ENCODE assay signal across 8 cellular contexts in the genomic region with DNA sequence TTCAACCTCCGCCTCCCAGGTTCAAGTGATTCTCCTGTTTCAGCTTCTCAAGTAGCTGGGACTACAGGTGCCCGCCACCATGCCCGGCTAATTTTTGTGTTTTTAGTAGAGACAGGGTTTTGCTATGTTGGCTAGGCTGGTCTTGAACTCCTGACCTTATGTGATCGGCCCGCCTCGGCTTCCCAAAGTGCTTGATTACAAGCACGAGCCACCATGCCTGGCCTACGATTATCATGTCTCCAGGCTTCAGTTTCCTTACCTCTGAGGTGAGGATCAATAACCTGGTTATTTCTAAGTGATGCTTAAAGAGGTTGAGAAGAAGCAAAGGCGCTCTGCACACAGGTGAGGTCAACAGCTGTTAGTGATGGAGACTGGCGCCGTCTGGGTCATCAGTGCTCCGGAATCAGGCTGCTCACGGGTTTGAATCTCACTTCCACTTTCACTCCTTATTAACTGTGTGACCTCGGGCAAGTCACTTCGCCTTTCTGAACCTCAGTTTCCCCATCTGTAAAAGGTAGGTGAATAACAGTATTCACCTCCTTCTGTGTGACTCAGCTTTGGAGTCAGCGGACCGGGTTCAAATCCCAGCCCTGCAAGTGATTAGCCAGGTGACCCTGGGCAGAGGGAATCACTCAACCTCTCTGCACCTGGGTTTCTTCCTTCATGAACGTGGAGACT. TPM values are rescaled to one million over a fixed set of nuclear protein-coding genes. Genes with fewer than 3 reads are reported as not detected.
DNase-seq lines count a peak whose midpoint lies in the region; ATAC-seq and TF ChIP-seq lines count a peak whose summit lies in the region.

No MANE protein-coding gene starts in this region.

- H3K27ac Mint-ChIP-seq in progenitor cell of endocrine pancreas: peak overlapping the region; percentile 80

- TF ChIP-seq CTCF in progenitor cell of endocrine pancreas (IDR thresholded peaks at IDR 0.05; ENCODE audit: unreplicated experiment): no peak

- no peaks in the 10 kb centered on the region for H3K27me3 Mint-ChIP-seq in progenitor cell of endocrine pancreas

- H3K27ac ChIP-seq in BLaER1 (peak overlapping the region; percentile 97; the same call in 1 of the 2 replicates), esophagus (ENCODE audit: low read depth in 2 of 2, low read length in 1 of 2) (peak overlapping the region in 1 of 2 donors; percentile 89)

- H3K4me3 ChIP-seq in BLaER1: peak overlapping the region; percentile 100
- peak overlapping the region; percentile 58 for H3K4me3 ChIP-seq in NT2/D1 (ENCODE audit: insufficient read length, low read depth)
- peak overlapping the region; percentile 56 to 84 for H3K4me3 ChIP-seq in esophagus (ENCODE audit: low read depth in 1 of 2, low read length in 2 of 2)

- peak overlapping the region; percentile 70 for H3K4me3 Mint-ChIP-seq in progenitor cell of endocrine pancreas (ENCODE audit: low read depth)

- H3K4me1 Mint-ChIP-seq in progenitor cell of endocrine pancreas (ENCODE audit: low read depth): peaks cover 13% of the 10 kb centered on the region

- H3K9me3 ChIP-seq in BLaER1 (no peaks in the 10 kb centered on the region), NT2/D1 (ENCODE audit: insufficient read depth, low read length) (no peaks in the 10 kb centered on the region), esophagus (ENCODE audit: control insufficient read depth in 2 of 2, insufficient read depth in 1 of 2, low read depth in 1 of 2, low read length in 1 of 2) (no peaks in the 10 kb centered on the region)

- DNase-seq in NT2/D1 (ENCODE audit: low read depth, low spot score) (no peak), progenitor cell of endocrine pancreas (ENCODE audit: low spot score, unreplicated experiment) (no peak), NCI-H2227 (lab: John Stamatoyannopoulos, UW; ENCODE audit: unreplicated experiment) (no peak), iPS-NIHi11 (ENCODE audit: low spot score) (no peak)

- H3K36me3 Mint-ChIP-seq in progenitor cell of endocrine pancreas (ENCODE audit: insufficient read depth): peaks cover 1% of the 10 kb centered on the region

- peak; percentile 39 for ATAC-seq in GM19452 (IDR thresholded peaks at IDR 0.05; ENCODE audit: unreplicated experiment)
- no peak for ATAC-seq in HG02970 (IDR thresholded peaks at IDR 0.05; ENCODE audit: low FRiP score, unreplicated experiment)

- WGBS in esophagus, 2 donors: 57 to 62% methylated on average over 18 of the region's 18 CpGs

- H3K27me3 ChIP-seq in BLaER1 (no peaks in the 10 kb centered on the region), NT2/D1 (ENCODE audit: insufficient read depth, insufficient read length) (peaks cover 4% of the 10 kb centered on the region), esophagus (ENCODE audit: control insufficient read depth in 1 of 2, insufficient read depth in 2 of 2, low read length in 2 of 2) (no peaks in the 10 kb centered on the region)

- peaks cover 30% of the 10 kb centered on the region for H4K20me1 ChIP-seq in BLaER1

- no peaks in the 10 kb centered on the region for H3K36me3 ChIP-seq in BLaER1
- no peaks in the 10 kb centered on the region for H3K36me3 ChIP-seq in NT2/D1 (ENCODE audit: insufficient read depth, insufficient read length, low read length)
- no peaks in the 10 kb centered on the region for H3K36me3 ChIP-seq in esophagus (ENCODE audit: control insufficient read depth in 2 of 2, insufficient read depth in 2 of 2, low read length in 1 of 2)

- H3K9ac ChIP-seq in BLaER1: peak overlapping the region; percentile 98
- peak overlapping the region; percentile 77 for H3K9ac ChIP-seq in NT2/D1 (ENCODE audit: insufficient read length, low read depth)

- peak overlapping the region; percentile 95 for H3K4me2 ChIP-seq in BLaER1

- no peaks in the 10 kb centered on the region for H3K9me3 Mint-ChIP-seq in progenitor cell of endocrine pancreas (ENCODE audit: low read depth)

- H3K4me1 ChIP-seq in BLaER1: peaks cover 37% of the 10 kb centered on the region
- H3K4me1 ChIP-seq in NT2/D1 (ENCODE audit: insufficient read depth, insufficient read length): peaks cover 2% of the 10 kb centered on the region
- H3K4me1 ChIP-seq in esophagus (ENCODE audit: control insufficient read depth in 2 of 2, insufficient read depth in 2 of 2, low read length in 1 of 2): peaks cover 0 to 7% of the 10 kb centered on the region in 2 donors

RNA-seq across cellular contexts. Expression of gene ABCC1, which starts 0.7 kb away (rescaled TPM):
- 10 to 100 TPM; 14.8 to 21.8 TPM for polyA plus RNA-seq in esophagus
- 47.2 and 49.0 TPM in 2 replicates for total RNA-seq in progenitor cell of endocrine pancreas
